In genomic region chr1:217342105-217342504, GRCh38 we compare ENCODE assay signal across 32 cellular contexts.
"Had no signal": no experiment of that assay in that cellular context is flagged by ENCODE, and none has a peak within 500 bp of the region (broad histone marks: within the 10 kb centered on the region; RNA-seq: fewer than 3 reads in every experiment).

No MANE protein-coding gene starts in this region.

- ATAC-seq: activated CD4-positive, alpha-beta T cell treated with anti-CD3 and anti-CD28 coated beads for 36 hours; activated CD8-positive, alpha-beta memory T cell treated with anti-CD3 and anti-CD28 coated beads, Interleukin-2, amount 10 ng/mL, durations not matched to agents 7 days and 5 days; activated CD8-positive, alpha-beta T cell treated with anti-CD3 and anti-CD28 coated beads, Interleukin-2, amount 10 ng/mL, durations not matched to agents 7 days and 5 days; activated T-cell treated with anti-CD3 and anti-CD28 coated beads, Interleukin-2, amount 50 U/mL, for 72 hours; heart right ventricle; lower lobe of right lung; natural killer cell; psoas muscle; stimulated activated memory B cell treated with anti-CD40 and anti-IgM and Interleukin-4, amounts not matched to agents 10 μg/mL and 1 μg/mL and 100 μg/mL, for 72 hours; stimulated activated naive CD8-positive, alpha-beta T cell treated with anti-CD3 and anti-CD28 coated beads, Interleukin-15, amount 100 ng/mL, for 72 hours had no signal

- H3K9me3 ChIP-seq: esophagus squamous epithelium, heart right ventricle, lower lobe of right lung, psoas muscle, upper lobe of left lung, vagina had no signal

- H3K27ac ChIP-seq: epithelial cell of prostate, esophagus squamous epithelium, heart right ventricle, lower lobe of right lung, neural progenitor cell, parathyroid adenoma, psoas muscle, upper lobe of left lung, vagina had no signal

- H2AFZ ChIP-seq: neural progenitor cell, parathyroid adenoma had no signal

- H3K9ac ChIP-seq: neural progenitor cell, parathyroid adenoma had no signal

- DNase-seq: activated CD4-positive, alpha-beta T cell treated with anti-CD3 and anti-CD28 coated beads for 36 hours; activated CD4-positive, CD25-positive, alpha-beta regulatory T cell; activated CD8-positive, alpha-beta memory T cell treated with anti-CD3 and anti-CD28 coated beads, Interleukin-2, amount 10 ng/mL, durations not matched to agents 7 days and 5 days; activated CD8-positive, alpha-beta T cell treated with anti-CD3 and anti-CD28 coated beads, Interleukin-2, amount 10 ng/mL, durations not matched to agents 7 days and 5 days; activated naive CD4-positive, alpha-beta T cell; activated T-cell treated with anti-CD3 and anti-CD28 coated beads, Interleukin-2, amount 50 U/mL, for 72 hours; anterior cingulate cortex; dermis blood vessel endothelial cell; effector CD4-positive, alpha-beta T cell; esophagus squamous epithelium; foreskin melanocyte; heart right ventricle; lower lobe of right lung; mesendoderm; natural killer cell; occipital lobe; psoas muscle; stimulated activated CD4-positive, alpha-beta T cell treated with anti-CD3 and anti-CD28 coated beads, Interleukin-1b, Interleukin-23, amount 100 ng/mL, for 48 hours; stimulated activated CD4-positive, alpha-beta T cell treated with anti-CD3 and anti-CD28 coated beads, Interleukin-4, amount 100 ng/mL, for 4 hours; stimulated activated CD8-positive, alpha-beta memory T cell treated with anti-CD3 and anti-CD28 coated beads, Interleukin-4, amount 100 ng/mL, for 48 hours; stimulated activated naive CD8-positive, alpha-beta T cell treated with anti-CD3 and anti-CD28 coated beads, Interleukin-15, amount 100 ng/mL, for 72 hours; substantia nigra; upper lobe of left lung had no signal

- H3K79me2 ChIP-seq: parathyroid adenoma had no signal

- H3K4me3 ChIP-seq: esophagus squamous epithelium, heart right ventricle, lower lobe of right lung, neural progenitor cell, psoas muscle, smooth muscle cell, upper lobe of left lung, vagina had no signal

- H3K4me1 ChIP-seq: esophagus squamous epithelium, lower lobe of right lung, parathyroid adenoma, psoas muscle, upper lobe of left lung, vagina had no signal

- H3K4me2 ChIP-seq: neural progenitor cell, smooth muscle cell had no signal

- H3K36me3 ChIP-seq: esophagus squamous epithelium, heart right ventricle, lower lobe of right lung, neural progenitor cell, upper lobe of left lung, vagina had no signal

- FAIRE-seq: bronchial epithelial cell, colon, endometrium had no signal

- H3K27me3 ChIP-seq: esophagus squamous epithelium, heart right ventricle, neural progenitor cell, upper lobe of left lung, vagina had no signal
